In the genomic region with DNA sequence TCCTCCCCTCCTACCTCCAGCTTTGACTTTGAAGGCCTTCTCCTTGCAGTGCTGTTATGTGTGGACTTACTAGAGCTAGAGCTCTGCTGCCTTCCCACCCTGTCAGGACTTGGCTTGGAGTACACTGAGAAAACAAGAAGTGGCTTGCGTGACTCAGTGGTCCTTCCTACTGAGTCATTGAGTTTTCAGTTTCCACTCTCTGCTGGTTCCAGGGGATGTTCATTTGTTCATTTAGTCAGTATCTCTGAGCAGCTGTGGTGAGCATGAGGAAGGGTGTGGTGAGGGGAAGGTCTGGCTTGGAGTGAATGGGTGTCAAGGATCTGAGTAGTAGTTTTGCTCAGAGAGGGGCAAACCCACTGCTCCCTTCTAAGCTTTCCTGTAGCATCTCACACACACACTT, we compare ENCODE assay signal across 9 cellular contexts. TPM values are rescaled to one million over a fixed set of nuclear protein-coding genes. Genes with fewer than 3 reads are reported as not detected.
DNase-seq lines count a peak whose midpoint lies in the region; ATAC-seq, FAIRE-seq and TF ChIP-seq lines count a peak whose summit lies in the region.
"Had no signal": no experiment of that assay in that cellular context is flagged by ENCODE, and none has a peak within 500 bp of the region (broad histone marks: within the 10 kb centered on the region; RNA-seq: fewer than 3 reads in every experiment).

No MANE protein-coding gene starts in this region.

- H3K4me1 Mint-ChIP-seq in stimulated activated naive B cell treated with anti-CD40 and anti-IgM and Interleukin-4, amounts not matched to agents 10 μg/mL and 1 μg/mL and 100 μg/mL, for 72 hours = peaks cover 5 to 15% of the 10 kb centered on the region in 2 donors

- TF ChIP-seq CTCF in endothelial cell of umbilical vein (IDR thresholded peaks at IDR 0.05; ENCODE audit: extremely low read depth in 1 of 2, insufficient read depth in 1 of 2, low read depth in 1 of 2, low read length in 2 of 2) = no peak
- TF ChIP-seq CTCF in suprapubic skin (IDR thresholded peaks at IDR 0.05) = no peak
- TF ChIP-seq CTCF in GM20000 (IDR thresholded peaks at IDR 0.05; ENCODE audit: extremely low read depth, missing control alignments) = no peak

- WGBS in suprapubic skin = 79% methylated on average over 1 of the region's 1 CpG

- POLR2A ChIA-PET in endothelial cell of umbilical vein (lab: Charles Lee) = interaction anchor here (0.7 kb wide), 1 partner anchor 9 kb away, joined by 3 read pairs; no protein-coding TSS in a partner anchor

- H3K4me3 Mint-ChIP-seq in stimulated activated naive B cell treated with anti-CD40 and anti-IgM and Interleukin-4, amounts not matched to agents 10 μg/mL and 1 μg/mL and 100 μg/mL, for 72 hours = no peak overlapping the region

- dilution Hi-C loops in endothelial cell of umbilical vein (cut with MboI; ENCODE audit: extremely low pct_ligation_motif_present, low sequenced_read_pairs) = no loop called here

- CTCF ChIA-PET in endothelial cell of umbilical vein (lab: Charles Lee) = interaction anchor here (0.7 to 1.9 kb wide), 9 partner anchors 10 to 81 kb away, joined by 3 to 10 read pairs (median 4); no protein-coding TSS in a partner anchor

- FAIRE-seq in endothelial cell of umbilical vein (lab: Jason Lieb, UNC) = peak; percentile 98
- FAIRE-seq: A549 had no signal

- no TSS peak for BruUV-seq in endothelial cell of umbilical vein (replicated peaks; lab: Mats Ljungman, UMichigan)

- ATAC-seq in stimulated activated naive B cell treated with anti-CD40 and anti-IgM and Interleukin-4, amounts not matched to agents 10 μg/mL and 1 μg/mL and 100 μg/mL, for 72 hours (replicated peaks) = peak; percentile 96 to 98
- ATAC-seq: A549 had no signal

- TF ChIP-seq EP300 in suprapubic skin (IDR thresholded peaks at IDR 0.05) = no peak

- H2AFZ ChIP-seq in endothelial cell of umbilical vein (ENCODE audit: low read depth, low read length) = no peak overlapping the region

- H3K4me1 ChIP-seq in endothelial cell of umbilical vein (ENCODE audit: control insufficient read depth, extremely low read depth, insufficient read depth, low read length) = peaks cover 14% of the 10 kb centered on the region
- no peaks in the 10 kb centered on the region for H3K4me1 ChIP-seq in suprapubic skin
- H3K4me1 ChIP-seq: A549 had no signal

- peak overlapping the region; percentile 82 for H3K27ac Mint-ChIP-seq in stimulated activated naive B cell treated with anti-CD40 and anti-IgM and Interleukin-4, amounts not matched to agents 10 μg/mL and 1 μg/mL and 100 μg/mL, for 72 hours

- peaks cover 4% of the 10 kb centered on the region in 2 donors for H3K27me3 Mint-ChIP-seq in stimulated activated naive B cell treated with anti-CD40 and anti-IgM and Interleukin-4, amounts not matched to agents 10 μg/mL and 1 μg/mL and 100 μg/mL, for 72 hours

- no peaks in the 10 kb centered on the region for H4K20me1 ChIP-seq in endothelial cell of umbilical vein (replicated peaks; ENCODE audit: control insufficient read depth, extremely low read depth, insufficient read depth, low read length)

- H3K4me3 ChIP-seq in endothelial cell of umbilical vein (replicated peaks in 1 of 3; ENCODE audit: insufficient read depth in 1 of 3, low read depth in 1 of 3, low read length in 3 of 3) (no peak overlapping the region), suprapubic skin (no peak overlapping the region)
- H3K4me3 ChIP-seq: A549 had no signal

- no peak for TF ChIP-seq POLR2A in endothelial cell of umbilical vein (IDR thresholded peaks at IDR 0.05; ENCODE audit: low read depth, low read length)
- TF ChIP-seq POLR2A in suprapubic skin (IDR thresholded peaks at IDR 0.05) = no peak

- H3K36me3 Mint-ChIP-seq in stimulated activated naive B cell treated with anti-CD40 and anti-IgM and Interleukin-4, amounts not matched to agents 10 μg/mL and 1 μg/mL and 100 μg/mL, for 72 hours = peaks cover 2 to 3% of the 10 kb centered on the region in 2 donors

- H3K27ac ChIP-seq in endothelial cell of umbilical vein (ENCODE audit: insufficient read depth, low read depth, low read length) (peak overlapping the region; percentile 2), suprapubic skin (no peak overlapping the region)
- H3K27ac ChIP-seq: A549 had no signal

- no peak overlapping the region for H3K9ac ChIP-seq in endothelial cell of umbilical vein (replicated peaks; ENCODE audit: extremely low read depth, insufficient read depth, low read length)

- H3K79me2 ChIP-seq in endothelial cell of umbilical vein (ENCODE audit: control insufficient read depth, insufficient read depth, low read length) = no peaks in the 10 kb centered on the region

- no peaks in the 10 kb centered on the region for H3K27me3 ChIP-seq in endothelial cell of umbilical vein (ENCODE audit: control insufficient read depth in 2 of 2, insufficient read depth in 2 of 2, low read length in 2 of 2)
- no peaks in the 10 kb centered on the region for H3K27me3 ChIP-seq in suprapubic skin

- peak; percentile 11 for DNase-seq in activated gamma-delta T cell treated with Interleukin-2 at 50 U/mL for 16 hours
- DNase-seq in activated gamma-delta T cell (lab: John Stamatoyannopoulos, UW) = no peak
- DNase-seq in activated CD4-positive, CD25-positive, alpha-beta regulatory T cell treated with anti-CD3 and anti-CD28 coated beads, Interleukin-2, amount 50 U/mL, for 16 hours (ENCODE audit: low read depth, low spot score) = peak; percentile 18
- peak; percentile 91 for DNase-seq in endothelial cell of umbilical vein (ENCODE audit: low read depth, low spot score)
- DNase-seq in stimulated activated naive B cell treated with anti-CD40 and anti-IgM and Interleukin-4, amounts not matched to agents 10 μg/mL and 1 μg/mL and 100 μg/mL, for 72 hours = peak; percentile 66
- DNase-seq in 8988T = no peak
- DNase-seq in suprapubic skin (ENCODE audit: low spot score in 2 of 2) = no peak
- DNase-seq in GM20000 (ENCODE audit: low spot score) = no peak

- no peaks in the 10 kb centered on the region for H3K9me1 ChIP-seq in endothelial cell of umbilical vein (replicated peaks; ENCODE audit: control insufficient read depth, extremely low read depth, insufficient read depth, low read length)

- H3K9me3 ChIP-seq in endothelial cell of umbilical vein (replicated peaks; ENCODE audit: control insufficient read depth, insufficient read depth, low read length) (no peaks in the 10 kb centered on the region), suprapubic skin (no peaks in the 10 kb centered on the region)

- H3K9me3 Mint-ChIP-seq in stimulated activated naive B cell treated with anti-CD40 and anti-IgM and Interleukin-4, amounts not matched to agents 10 μg/mL and 1 μg/mL and 100 μg/mL, for 72 hours = peaks cover 0 to 9% of the 10 kb centered on the region in 2 donors

- H3K36me3 ChIP-seq in endothelial cell of umbilical vein (ENCODE audit: control insufficient read depth in 2 of 2, extremely low read depth in 1 of 2, insufficient read depth in 2 of 2, low read length in 2 of 2) = no peaks in the 10 kb centered on the region
- H3K36me3 ChIP-seq in suprapubic skin = no peaks in the 10 kb centered on the region

- intact Hi-C loops in endothelial cell of umbilical vein (cut with micrococcal nuclease) = loop anchor here (2.0 kb wide), 1 partner anchor 18 kb away; a partner anchor contains a TSS

- no peak overlapping the region for H3K4me2 ChIP-seq in endothelial cell of umbilical vein (ENCODE audit: insufficient read depth, low read length)
- H3K4me2 ChIP-seq: A549 had no signal

TF ChIP-seq in endothelial cell of umbilical vein, 7 proteins besides CTCF, POLR2A, EP300 and RAD21:
- peak; percentile 73 for TF ChIP-seq JUN (IDR thresholded peaks at IDR 0.05; ENCODE audit: borderline replicate concordance, insufficient read depth, insufficient read length, low read depth)
- TF ChIP-seq POLR2AphosphoS5 (IDR thresholded peaks at IDR 0.05; ENCODE audit: insufficient read depth, low read depth, low read length) = peak; percentile 85
- TF ChIP-seq GATA2 (IDR thresholded peaks at IDR 0.05; ENCODE audit: insufficient read depth, insufficient read length, low read depth, low read length) = peak; percentile 82
- TF ChIP-seq, protein P1, sequence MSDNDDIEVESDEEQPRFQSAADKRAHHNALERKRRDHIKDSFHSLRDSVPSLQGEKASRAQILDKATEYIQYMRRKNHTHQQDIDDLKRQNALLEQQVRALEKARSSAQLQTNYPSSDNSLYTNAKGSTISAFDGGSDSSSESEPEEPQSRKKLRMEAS (IDR thresholded peaks at IDR 0.05; ENCODE audit: insufficient read depth, insufficient read length) = no peak
- no peak for TF ChIP-seq EZH2 (IDR thresholded peaks at IDR 0.05; ENCODE audit: borderline replicate concordance, low read depth, low read length, severe bottlenecking)
- TF ChIP-seq MYC (IDR thresholded peaks at IDR 0.05; ENCODE audit: low read depth, low read length) = no peak
- peak; percentile 99 for TF ChIP-seq FOS (IDR thresholded peaks at IDR 0.05; ENCODE audit: borderline replicate concordance, insufficient read depth, low read length)
TF ChIP-seq in endothelial cell of umbilical vein: peak in this region for 4.

RNA-seq across cellular contexts. Expression of a gene that starts 17.2 kb away (rescaled TPM):
- 128 and 132 TPM in 2 replicates for total RNA-seq in endothelial cell of umbilical vein
- polyA plus RNA-seq in endothelial cell of umbilical vein = 51.4 and 64.8 TPM in 2 replicates
- polyA plus RNA-seq in endothelial cell of umbilical vein (2011; cell fraction: cytosol; rRNA removed) = 65.6 and 73.3 TPM in 2 replicates
- polyA plus RNA-seq in endothelial cell of umbilical vein (2011; cell fraction: nucleus; rRNA removed) = 55.3 and 57.1 TPM in 2 replicates
- 123 and 151 TPM in 2 replicates for polyA plus RNA-seq in endothelial cell of umbilical vein (2012)
- polyA minus RNA-seq in endothelial cell of umbilical vein = 66.8 and 84.1 TPM in 2 replicates
- 6.1 TPM for polyA minus RNA-seq in endothelial cell of umbilical vein (2011; cell fraction: cytosol; rRNA and poly(A)+ RNA removed)
- polyA minus RNA-seq in endothelial cell of umbilical vein (2011; cell fraction: nucleus; rRNA and poly(A)+ RNA removed) = 76.7 and 83.6 TPM in 2 replicates
- total RNA-seq in suprapubic skin = 10 to 100 TPM in 3 of 4 donors, 1 to 10 TPM in 1; 10.0 to 13.5 (median 11.0) TPM

Comparison
In these comparisons a context has a peak if more than half of its experiments do, and no peak if none do; other contexts are left out.
1. DNase-seq: peak in activated gamma-delta T cell treated with Interleukin-2 at 50 U/mL for 16 hours (single experiment), activated CD4-positive, CD25-positive, alpha-beta regulatory T cell treated with anti-CD3 and anti-CD28 coated beads, Interleukin-2, amount 50 U/mL, for 16 hours (single experiment), endothelial cell of umbilical vein (single experiment) and stimulated activated naive B cell treated with anti-CD40 and anti-IgM and Interleukin-4, amounts not matched to agents 10 μg/mL and 1 μg/mL and 100 μg/mL, for 72 hours (single experiment); none in activated gamma-delta T cell (single experiment), 8988T (single experiment), suprapubic skin (0 of 2) and GM20000 (single experiment).